In the genomic region with DNA sequence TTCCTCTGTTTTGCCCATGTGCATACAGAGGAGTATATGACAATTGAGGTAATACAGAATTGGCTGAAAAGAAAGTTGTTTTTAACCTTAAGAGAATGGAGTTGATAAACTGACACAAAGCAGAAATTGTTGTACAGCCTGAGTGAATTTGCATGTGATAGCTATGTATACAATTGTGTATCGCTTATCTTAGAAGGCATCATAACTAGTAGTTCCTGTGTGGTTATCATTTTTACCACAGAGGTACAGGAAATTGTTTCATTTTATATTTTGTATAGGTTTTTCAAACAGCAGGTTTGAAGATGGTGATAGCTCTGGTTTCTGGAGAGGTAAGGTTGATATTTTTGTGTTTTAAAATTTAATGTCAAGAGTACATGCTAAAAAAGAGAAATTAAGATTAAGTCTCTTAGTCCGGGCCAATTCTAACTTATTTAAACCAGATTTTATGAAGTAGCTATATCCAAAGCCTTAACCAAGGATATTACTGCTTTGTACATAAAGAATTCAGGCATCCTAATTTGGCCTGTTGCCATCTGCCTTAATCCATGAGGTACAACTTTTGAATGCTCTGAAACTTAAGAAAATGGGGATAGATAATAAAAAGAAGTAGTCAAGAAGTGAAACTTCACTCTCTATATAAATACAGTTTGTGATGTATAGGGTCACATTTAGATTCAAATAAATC, we compare ENCODE assay signal across 18 cellular contexts. TPM values are rescaled to one million over a fixed set of nuclear protein-coding genes. Genes with fewer than 3 reads are reported as not detected.
DNase-seq lines count a peak whose midpoint lies in the region; ATAC-seq lines count a peak whose summit lies in the region.
"Had no signal": no experiment of that assay in that cellular context is flagged by ENCODE, and none has a peak within 500 bp of the region (broad histone marks: within the 10 kb centered on the region; RNA-seq: fewer than 3 reads in every experiment).

No MANE protein-coding gene starts in this region.

- WGBS in aorta, 2 donors, result 92 to 96% methylated on average over 2 of the region's 2 CpGs

- H3K27me3 Mint-ChIP-seq in activated naive CD4-positive, alpha-beta T cell treated with anti-CD3 and anti-CD28 coated beads, Interleukin-2, amount 10 ng/mL, durations not matched to agents 7 days and 5 days, result peaks cover 10% of the 10 kb centered on the region
- peaks cover 4 to 18% (median 10%) of the 10 kb centered on the region in 5 donors for H3K27me3 Mint-ChIP-seq in naive thymus-derived CD4-positive, alpha-beta T cell
- H3K27me3 Mint-ChIP-seq: brain had no signal

- POLR2A ChIA-PET in naive thymus-derived CD4-positive, alpha-beta T cell (lab: Charles Lee), result interaction anchor here (0.8 kb wide), 1 partner anchor 13 kb away, joined by 3 read pairs; no protein-coding TSS in a partner anchor

- H3K27ac ChIP-seq in naive thymus-derived CD4-positive, alpha-beta T cell (ENCODE audit: low read depth, low read length), result no peak overlapping the region
- H3K27ac ChIP-seq in aorta (ENCODE audit: low read depth in 1 of 2, low read length in 2 of 2), result no peak overlapping the region
- H3K27ac ChIP-seq: left lung, Peyer's patch, testis had no signal

- no peak overlapping the region for H3K4me3 ChIP-seq in naive thymus-derived CD4-positive, alpha-beta T cell (ENCODE audit: low read length)
- H3K4me3 ChIP-seq in aorta (ENCODE audit: low read length in 2 of 2), result no peak overlapping the region
- H3K4me3 ChIP-seq: left lung, Peyer's patch, testis had no signal

- intact Hi-C loops in naive thymus-derived CD4-positive, alpha-beta T cell (cut with micrococcal nuclease), result loop anchor here in 1 of 2 donors (2.0 to 10.0 kb wide), 4 partner anchors 51 to 659 kb away; a partner anchor contains a TSS
- intact Hi-C loops in aorta (cut with DNase I), result no loop called here

- peaks cover 0 to 5% of the 10 kb centered on the region in 2 donors for H3K27me3 ChIP-seq in naive thymus-derived CD4-positive, alpha-beta T cell (ENCODE audit: control insufficient read depth in 2 of 2, insufficient read depth in 2 of 2, low read length in 2 of 2)
- H3K27me3 ChIP-seq in aorta (ENCODE audit: control insufficient read depth in 1 of 2, insufficient read depth in 2 of 2, low read length in 1 of 2), result no peaks in the 10 kb centered on the region
- H3K27me3 ChIP-seq: Peyer's patch, testis had no signal

- no peak for DNase-seq in activated naive CD4-positive, alpha-beta T cell treated with anti-CD3 and anti-CD28 coated beads, Interleukin-2, amount 10 ng/mL, durations not matched to agents 7 days and 5 days
- no peak for DNase-seq in activated naive CD4-positive, alpha-beta T cell (lab: John Stamatoyannopoulos, UW)
- DNase-seq in naive thymus-derived CD4-positive, alpha-beta T cell, result peak in 4 of 9 donors; percentile 2 to 14 (median 8)
- DNase-seq in SW 1271 (lab: John Stamatoyannopoulos, UW) (no peak), aorta (no peak)
- DNase-seq: activated CD4-positive, CD25-positive, alpha-beta regulatory T cell; left lung; NCI-H187; NCI-H526; Peyer's patch; posterior cingulate gyrus; testis had no signal

- H3K9me3 Mint-ChIP-seq in activated naive CD4-positive, alpha-beta T cell treated with anti-CD3 and anti-CD28 coated beads, Interleukin-2, amount 10 ng/mL, durations not matched to agents 7 days and 5 days, result peaks cover 4% of the 10 kb centered on the region
- peaks cover 0 to 3% (median 0%) of the 10 kb centered on the region in 11 donors for H3K9me3 Mint-ChIP-seq in naive thymus-derived CD4-positive, alpha-beta T cell
- H3K9me3 Mint-ChIP-seq: brain had no signal

- peak overlapping the region; percentile 81 for H3K27ac Mint-ChIP-seq in activated naive CD4-positive, alpha-beta T cell treated with anti-CD3 and anti-CD28 coated beads, Interleukin-2, amount 10 ng/mL, durations not matched to agents 7 days and 5 days
- H3K27ac Mint-ChIP-seq in naive thymus-derived CD4-positive, alpha-beta T cell, result peak overlapping the region in 1 of 9 donors; percentile 76
- H3K27ac Mint-ChIP-seq: brain had no signal

- ATAC-seq in GM21423 (IDR thresholded peaks at IDR 0.05; ENCODE audit: unreplicated experiment), result peak; percentile 80
- ATAC-seq in HG03575 (IDR thresholded peaks at IDR 0.05; ENCODE audit: extremely low read depth, insufficient number of reproducible peaks, low FRiP score, unreplicated experiment), result peak; percentile 51
- ATAC-seq in naive thymus-derived CD4-positive, alpha-beta T cell, result peak; percentile 27
- no peak for ATAC-seq in GM19455 (IDR thresholded peaks at IDR 0.05; ENCODE audit: unreplicated experiment)
- no peak for ATAC-seq in aorta (ENCODE audit: low FRiP score)
- ATAC-seq: left lung had no signal

- peaks cover 7% of the 10 kb centered on the region for H3K36me3 Mint-ChIP-seq in activated naive CD4-positive, alpha-beta T cell treated with anti-CD3 and anti-CD28 coated beads, Interleukin-2, amount 10 ng/mL, durations not matched to agents 7 days and 5 days
- peaks cover 0 to 17% (median 0%) of the 10 kb centered on the region in 5 donors for H3K36me3 Mint-ChIP-seq in naive thymus-derived CD4-positive, alpha-beta T cell
- H3K36me3 Mint-ChIP-seq: brain had no signal

- peak overlapping the region; percentile 25 for H3K4me3 Mint-ChIP-seq in activated naive CD4-positive, alpha-beta T cell treated with anti-CD3 and anti-CD28 coated beads, Interleukin-2, amount 10 ng/mL, durations not matched to agents 7 days and 5 days
- H3K4me3 Mint-ChIP-seq in naive thymus-derived CD4-positive, alpha-beta T cell, result peak overlapping the region in 9 of 10 donors; percentile 1 to 60 (median 15)
- H3K4me3 Mint-ChIP-seq: brain had no signal

- no peaks in the 10 kb centered on the region for H3K9me3 ChIP-seq in naive thymus-derived CD4-positive, alpha-beta T cell (ENCODE audit: control insufficient read depth in 2 of 3, low read length in 3 of 3)
- H3K9me3 ChIP-seq in aorta (ENCODE audit: control insufficient read depth, low read length), result no peaks in the 10 kb centered on the region
- H3K9me3 ChIP-seq: left lung, Peyer's patch, testis had no signal

- H3K4me1 Mint-ChIP-seq in activated naive CD4-positive, alpha-beta T cell treated with anti-CD3 and anti-CD28 coated beads, Interleukin-2, amount 10 ng/mL, durations not matched to agents 7 days and 5 days, result peaks cover 37% of the 10 kb centered on the region
- H3K4me1 Mint-ChIP-seq in naive thymus-derived CD4-positive, alpha-beta T cell, result peaks cover 9 to 38% (median 18%) of the 10 kb centered on the region in 7 donors
- H3K4me1 Mint-ChIP-seq: brain had no signal

- CTCF ChIA-PET in activated naive CD4-positive, alpha-beta T cell treated with anti-CD3 and anti-CD28 coated beads, Interleukin-2, amount 10 ng/mL, durations not matched to agents 7 days and 5 days (lab: Charles Lee), result no interaction called here
- CTCF ChIA-PET in naive thymus-derived CD4-positive, alpha-beta T cell (lab: Charles Lee), result no interaction called here

- peaks cover 5 to 10% of the 10 kb centered on the region in 2 donors for H3K4me1 ChIP-seq in naive thymus-derived CD4-positive, alpha-beta T cell (ENCODE audit: control insufficient read depth in 2 of 2, insufficient read depth in 2 of 2, low read length in 2 of 2)
- H3K4me1 ChIP-seq in aorta (ENCODE audit: control insufficient read depth in 1 of 2, insufficient read depth in 2 of 2, low read length in 2 of 2), result no peaks in the 10 kb centered on the region
- H3K4me1 ChIP-seq: left lung, Peyer's patch, testis had no signal

- no peaks in the 10 kb centered on the region for H3K36me3 ChIP-seq in naive thymus-derived CD4-positive, alpha-beta T cell (ENCODE audit: control insufficient read depth in 2 of 3, insufficient read depth in 3 of 3, low read length in 3 of 3)
- H3K36me3 ChIP-seq in aorta (ENCODE audit: control insufficient read depth in 1 of 2, insufficient read depth in 2 of 2, low read length in 1 of 2), result no peaks in the 10 kb centered on the region
- H3K36me3 ChIP-seq: left lung, Peyer's patch had no signal

RNA-seq across cellular contexts. Expression of a gene that starts 26.0 kb away (rescaled TPM):
- total RNA-seq in naive thymus-derived CD4-positive, alpha-beta T cell, result under 1 TPM in 1 of 5 experiments, not detected in 4; 0.92 TPM
- not detected for polyA plus RNA-seq in naive thymus-derived CD4-positive, alpha-beta T cell
- total RNA-seq in aorta, result not detected
- not detected for polyA plus RNA-seq in aorta
- total RNA-seq: left lung, LHCN-M2, myocyte, Peyer's patch had no signal

RNA-seq across cellular contexts. Expression of a gene that starts 51.8 kb away (rescaled TPM):
- 10 to 100 TPM; 17.7 to 32.6 (median 30.4) TPM for total RNA-seq in naive thymus-derived CD4-positive, alpha-beta T cell
- polyA plus RNA-seq in naive thymus-derived CD4-positive, alpha-beta T cell, result 10 to 100 TPM; 12.2 to 13.3 TPM
- total RNA-seq in aorta, result 10 to 100 TPM; 22.5 to 34.7 TPM
- polyA plus RNA-seq in aorta, result 10 to 100 TPM in 1 of 2 donors, 1 to 10 TPM in 1; 9.3 to 11.7 TPM

Comparison
In these comparisons a context has a peak if more than half of its experiments do, and no peak if none do; other contexts are left out.
1. ATAC-seq: peak in GM21423 (single experiment), HG03575 (single experiment) and naive thymus-derived CD4-positive, alpha-beta T cell (single experiment); none in GM19455 (single experiment) and aorta (single experiment).